1 cellular context compared by ENCODE assay signal in genomic region chr11:110318638-110319404, GRCh38.
TF ChIP-seq lines count a peak whose summit lies in the region.

No MANE protein-coding gene starts in this region.

TF ChIP-seq in HepG2, 621 proteins besides CTCF, POLR2A, EP300 and RAD21:
- TF ChIP-seq ZFY (CRISPR knock-in tag; IDR thresholded peaks at IDR 0.05) (no peak), KDM5A (IDR thresholded peaks at IDR 0.05; ENCODE audit: borderline replicate concordance, low read length) (no peak), ATF6 (CRISPR knock-in tag; conservative IDR thresholded peaks at IDR 0.05) (no peak), ATF2 (CRISPR knock-in tag; IDR thresholded peaks at IDR 0.05) (no peak), ATRX (CRISPR knock-in tag; IDR thresholded peaks at IDR 0.05; ENCODE audit: borderline replicate concordance) (no peak), ZNF138 (CRISPR knock-in tag; IDR thresholded peaks at IDR 0.05; ENCODE audit: low read depth) (no peak), HDAC1 (CRISPR knock-in tag; IDR thresholded peaks at IDR 0.05) (no peak), ZNF777 (CRISPR knock-in tag; IDR thresholded peaks at IDR 0.05) (no peak)
- TF ChIP-seq, protein P1, sequence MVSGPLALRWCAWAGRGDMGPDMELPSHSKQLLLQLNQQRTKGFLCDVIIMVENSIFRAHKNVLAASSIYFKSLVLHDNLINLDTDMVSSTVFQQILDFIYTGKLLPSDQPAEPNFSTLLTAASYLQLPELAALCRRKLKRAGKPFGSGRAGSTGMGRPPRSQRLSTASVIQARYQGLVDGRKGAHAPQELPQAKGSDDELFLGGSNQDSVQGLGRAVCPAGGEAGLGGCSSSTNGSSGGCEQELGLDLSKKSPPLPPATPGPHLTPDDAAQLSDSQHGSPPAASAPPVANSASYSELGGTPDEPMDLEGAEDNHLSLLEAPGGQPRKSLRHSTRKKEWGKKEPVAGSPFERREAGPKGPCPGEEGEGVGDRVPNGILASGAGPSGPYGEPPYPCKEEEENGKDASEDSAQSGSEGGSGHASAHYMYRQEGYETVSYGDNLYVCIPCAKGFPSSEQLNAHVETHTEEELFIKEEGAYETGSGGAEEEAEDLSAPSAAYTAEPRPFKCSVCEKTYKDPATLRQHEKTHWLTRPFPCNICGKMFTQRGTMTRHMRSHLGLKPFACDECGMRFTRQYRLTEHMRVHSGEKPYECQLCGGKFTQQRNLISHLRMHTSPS (CRISPR knock-in tag; IDR thresholded peaks at IDR 0.05; ENCODE audit: low read depth), result no peak
- TF ChIP-seq, protein P2, sequence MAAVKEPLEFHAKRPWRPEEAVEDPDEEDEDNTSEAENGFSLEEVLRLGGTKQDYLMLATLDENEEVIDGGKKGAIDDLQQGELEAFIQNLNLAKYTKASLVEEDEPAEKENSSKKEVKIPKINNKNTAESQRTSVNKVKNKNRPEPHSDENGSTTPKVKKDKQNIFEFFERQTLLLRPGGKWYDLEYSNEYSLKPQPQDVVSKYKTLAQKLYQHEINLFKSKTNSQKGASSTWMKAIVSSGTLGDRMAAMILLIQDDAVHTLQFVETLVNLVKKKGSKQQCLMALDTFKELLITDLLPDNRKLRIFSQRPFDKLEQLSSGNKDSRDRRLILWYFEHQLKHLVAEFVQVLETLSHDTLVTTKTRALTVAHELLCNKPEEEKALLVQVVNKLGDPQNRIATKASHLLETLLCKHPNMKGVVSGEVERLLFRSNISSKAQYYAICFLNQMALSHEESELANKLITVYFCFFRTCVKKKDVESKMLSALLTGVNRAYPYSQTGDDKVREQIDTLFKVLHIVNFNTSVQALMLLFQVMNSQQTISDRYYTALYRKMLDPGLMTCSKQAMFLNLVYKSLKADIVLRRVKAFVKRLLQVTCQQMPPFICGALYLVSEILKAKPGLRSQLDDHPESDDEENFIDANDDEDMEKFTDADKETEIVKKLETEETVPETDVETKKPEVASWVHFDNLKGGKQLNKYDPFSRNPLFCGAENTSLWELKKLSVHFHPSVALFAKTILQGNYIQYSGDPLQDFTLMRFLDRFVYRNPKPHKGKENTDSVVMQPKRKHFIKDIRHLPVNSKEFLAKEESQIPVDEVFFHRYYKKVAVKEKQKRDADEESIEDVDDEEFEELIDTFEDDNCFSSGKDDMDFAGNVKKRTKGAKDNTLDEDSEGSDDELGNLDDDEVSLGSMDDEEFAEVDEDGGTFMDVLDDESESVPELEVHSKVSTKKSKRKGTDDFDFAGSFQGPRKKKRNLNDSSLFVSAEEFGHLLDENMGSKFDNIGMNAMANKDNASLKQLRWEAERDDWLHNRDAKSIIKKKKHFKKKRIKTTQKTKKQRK (IDR thresholded peaks at IDR 0.05; ENCODE audit: low read length), result no peak
